Comparison of ENCODE assay signal across 25 cellular contexts in the genomic region with DNA sequence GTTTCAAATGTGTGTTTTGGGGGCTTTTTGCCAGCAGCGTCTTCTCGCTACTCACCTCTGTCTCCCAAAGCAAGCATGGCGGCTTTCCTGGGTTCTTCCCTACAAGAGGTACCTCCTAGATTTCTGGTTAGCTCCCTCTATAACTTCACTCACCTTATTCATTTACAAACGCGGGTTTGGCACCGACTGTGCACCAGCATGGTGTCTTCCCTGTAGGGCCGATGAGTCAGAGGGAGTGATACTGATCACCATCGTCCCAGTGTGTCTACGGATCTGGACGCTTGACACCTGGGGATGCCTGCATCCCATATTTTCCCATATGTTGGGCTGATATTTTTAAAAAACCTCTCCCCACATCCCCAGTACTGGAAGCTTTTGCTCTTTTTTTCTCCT. TPM values are rescaled to one million over a fixed set of nuclear protein-coding genes. Genes with fewer than 3 reads are reported as not detected.
"Had no signal": no experiment of that assay in that cellular context is flagged by ENCODE, and none has a peak within 500 bp of the region (broad histone marks: within the 10 kb centered on the region; RNA-seq: fewer than 3 reads in every experiment).

No MANE protein-coding gene starts in this region.

- ATAC-seq: activated CD8-positive, alpha-beta memory T cell treated with anti-CD3 and anti-CD28 coated beads, Interleukin-2, amount 10 ng/mL, durations not matched to agents 7 days and 5 days; left lobe of liver; natural killer cell treated with Interleukin-12 subunit alpha and Interleukin-12 subunit beta and Interleukin-15 and Interleukin-18, amount 100 ng/mL, for 72 hours had no signal

- H3K36me3 Mint-ChIP-seq: activated CD8-positive, alpha-beta memory T cell treated with anti-CD3 and anti-CD28 coated beads, Interleukin-2, amount 10 ng/mL, durations not matched to agents 7 days and 5 days; activated naive CD8-positive, alpha-beta T cell treated with anti-CD3 and anti-CD28 coated beads, Interleukin-2, amount 10 ng/mL, durations not matched to agents 7 days and 5 days; brain; mesothelial cell of epicardium; natural killer cell treated with Interleukin-12 subunit alpha and Interleukin-12 subunit beta and Interleukin-15 and Interleukin-18, amount 100 ng/mL, for 72 hours had no signal

- H3K27me3 Mint-ChIP-seq: activated B cell treated with CpG ODN at 0.5 μM for 24 hours; activated CD4-positive, alpha-beta memory T cell treated with anti-CD3 and anti-CD28 coated beads, Interleukin-2, amount 10 ng/mL, durations not matched to agents 7 days and 5 days; activated CD8-positive, alpha-beta memory T cell treated with anti-CD3 and anti-CD28 coated beads, Interleukin-2, amount 10 ng/mL, durations not matched to agents 7 days and 5 days had no signal

- DNase-seq: activated B cell treated with CpG ODN at 0.5 μM for 24 hours; activated CD4-positive, alpha-beta memory T cell treated with anti-CD3 and anti-CD28 coated beads, Interleukin-2, amount 10 ng/mL, durations not matched to agents 7 days and 5 days; activated CD4-positive, alpha-beta T cell treated with anti-CD3 and anti-CD28 coated beads for 4 hours; activated CD8-positive, alpha-beta memory T cell treated with anti-CD3 and anti-CD28 coated beads, Interleukin-2, amount 10 ng/mL, durations not matched to agents 7 days and 5 days; activated naive CD4-positive, alpha-beta T cell treated with Interleukin-2 at 50 U/mL for 16 hours; activated naive CD8-positive, alpha-beta T cell treated with anti-CD3 and anti-CD28 coated beads, Interleukin-2, amount 10 ng/mL, durations not matched to agents 7 days and 5 days; colonic mucosa; erythroblast; hypothalamus; kidney; stimulated activated CD4-positive, alpha-beta T cell treated with anti-CD3 and anti-CD28 coated beads, Interleukin-12 subunit alpha, Interleukin-12 subunit beta, amount 100 ng/mL, for 4 hours; stimulated activated CD4-positive, alpha-beta T cell treated with anti-CD3 and anti-CD28 coated beads, Interleukin-1b, Interleukin-23, amount 100 ng/mL, for 48 hours; stimulated activated CD8-positive, alpha-beta memory T cell treated with anti-CD3 and anti-CD28 coated beads, Interleukin-4, amount 100 ng/mL, for 48 hours; stimulated activated naive CD4-positive, alpha-beta T cell; thyroid gland had no signal

- H3K27ac Mint-ChIP-seq: activated B cell treated with CpG ODN at 0.5 μM for 24 hours; activated CD4-positive, alpha-beta memory T cell treated with anti-CD3 and anti-CD28 coated beads, Interleukin-2, amount 10 ng/mL, durations not matched to agents 7 days and 5 days; activated CD8-positive, alpha-beta memory T cell treated with anti-CD3 and anti-CD28 coated beads, Interleukin-2, amount 10 ng/mL, durations not matched to agents 7 days and 5 days; activated naive CD8-positive, alpha-beta T cell treated with anti-CD3 and anti-CD28 coated beads, Interleukin-2, amount 10 ng/mL, durations not matched to agents 7 days and 5 days; activated T-helper 2 cell treated with anti-CD3 and anti-CD28 coated beads, Interferon-gamma antibody, Interleukin-2, Interleukin-4, amounts not matched to agents 10 μg/mL and 5 μg/mL and 100 μg/mL, durations not matched to agents 14 hours and 24 hours and 36 hours; mesothelial cell of epicardium; natural killer cell treated with Interleukin-12 subunit alpha and Interleukin-12 subunit beta and Interleukin-15 and Interleukin-18, amount 100 ng/mL, for 72 hours; T-helper 2 cell treated with Interferon-gamma antibody and Interleukin-4, amounts not matched to agents 5 μg/mL and 100 μg/mL, for 36 hours had no signal

- H3K9me3 Mint-ChIP-seq: activated B cell treated with CpG ODN at 0.5 μM for 24 hours had no signal

- H3K4me3 Mint-ChIP-seq: activated B cell treated with CpG ODN at 0.5 μM for 24 hours; activated CD4-positive, alpha-beta memory T cell treated with anti-CD3 and anti-CD28 coated beads, Interleukin-2, amount 10 ng/mL, durations not matched to agents 7 days and 5 days; activated CD8-positive, alpha-beta memory T cell treated with anti-CD3 and anti-CD28 coated beads, Interleukin-2, amount 10 ng/mL, durations not matched to agents 7 days and 5 days; activated naive CD8-positive, alpha-beta T cell treated with anti-CD3 and anti-CD28 coated beads, Interleukin-2, amount 10 ng/mL, durations not matched to agents 7 days and 5 days; brain; central memory CD8-positive, alpha-beta T cell; mesothelial cell of epicardium; natural killer cell treated with Interleukin-12 subunit alpha and Interleukin-12 subunit beta and Interleukin-15 and Interleukin-18, amount 100 ng/mL, for 72 hours; T-helper 2 cell treated with Interferon-gamma antibody and Interleukin-4, amounts not matched to agents 5 μg/mL and 100 μg/mL, for 36 hours had no signal

- H3K4me1 Mint-ChIP-seq: activated B cell treated with CpG ODN at 0.5 μM for 24 hours; activated CD4-positive, alpha-beta memory T cell treated with anti-CD3 and anti-CD28 coated beads, Interleukin-2, amount 10 ng/mL, durations not matched to agents 7 days and 5 days; activated CD8-positive, alpha-beta memory T cell treated with anti-CD3 and anti-CD28 coated beads, Interleukin-2, amount 10 ng/mL, durations not matched to agents 7 days and 5 days; activated naive CD8-positive, alpha-beta T cell treated with anti-CD3 and anti-CD28 coated beads, Interleukin-2, amount 10 ng/mL, durations not matched to agents 7 days and 5 days; brain; central memory CD8-positive, alpha-beta T cell; mesothelial cell of epicardium had no signal

- H3K36me3 ChIP-seq: colonic mucosa, thyroid gland had no signal

- H3K4me1 ChIP-seq: colonic mucosa, thyroid gland had no signal

- H3K4me3 ChIP-seq: colonic mucosa, lung, thyroid gland had no signal

- H3K27ac ChIP-seq: colonic mucosa, thyroid gland had no signal

- H3K27me3 ChIP-seq: colonic mucosa, thyroid gland had no signal

- H3K9me3 ChIP-seq: colonic mucosa, thyroid gland had no signal

RNA-seq across cellular contexts. Expression of a gene that starts 8.0 kb away (rescaled TPM):
- total RNA-seq: activated B cell treated with CpG ODN at 0.5 μM for 24 hours; activated CD4-positive, alpha-beta memory T cell treated with anti-CD3 and anti-CD28 coated beads, Interleukin-2, amount 10 ng/mL, durations not matched to agents 7 days and 5 days; activated CD8-positive, alpha-beta memory T cell treated with anti-CD3 and anti-CD28 coated beads, Interleukin-2, amount 10 ng/mL, durations not matched to agents 7 days and 5 days; activated naive CD8-positive, alpha-beta T cell treated with anti-CD3 and anti-CD28 coated beads, Interleukin-2, amount 10 ng/mL, durations not matched to agents 7 days and 5 days; activated T-helper 2 cell treated with anti-CD3 and anti-CD28 coated beads, Interferon-gamma antibody, Interleukin-2, Interleukin-4, amounts not matched to agents 10 μg/mL and 5 μg/mL and 100 μg/mL, durations not matched to agents 14 hours and 24 hours and 36 hours; colonic mucosa; frontal cortex; kidney; lung; mesothelial cell of epicardium; natural killer cell treated with Interleukin-12 subunit alpha and Interleukin-12 subunit beta and Interleukin-15 and Interleukin-18, amount 100 ng/mL, for 72 hours; thyroid gland; urinary bladder had no signal
- polyA plus RNA-seq: lung, urinary bladder had no signal

RNA-seq across cellular contexts. Expression of a gene that starts 41.2 kb away (rescaled TPM):
- total RNA-seq: activated CD4-positive, alpha-beta memory T cell treated with anti-CD3 and anti-CD28 coated beads, Interleukin-2, amount 10 ng/mL, durations not matched to agents 7 days and 5 days; activated CD8-positive, alpha-beta memory T cell treated with anti-CD3 and anti-CD28 coated beads, Interleukin-2, amount 10 ng/mL, durations not matched to agents 7 days and 5 days; activated naive CD8-positive, alpha-beta T cell treated with anti-CD3 and anti-CD28 coated beads, Interleukin-2, amount 10 ng/mL, durations not matched to agents 7 days and 5 days; activated T-helper 2 cell treated with anti-CD3 and anti-CD28 coated beads, Interferon-gamma antibody, Interleukin-2, Interleukin-4, amounts not matched to agents 10 μg/mL and 5 μg/mL and 100 μg/mL, durations not matched to agents 14 hours and 24 hours and 36 hours; colonic mucosa; frontal cortex; kidney; left lobe of liver; lung; mesothelial cell of epicardium; natural killer cell treated with Interleukin-12 subunit alpha and Interleukin-12 subunit beta and Interleukin-15 and Interleukin-18, amount 100 ng/mL, for 72 hours; thyroid gland; urinary bladder had no signal
- polyA plus RNA-seq: lung, urinary bladder had no signal

RNA-seq across cellular contexts. Expression of a gene that starts 44.0 kb away (rescaled TPM):
- total RNA-seq: activated B cell treated with CpG ODN at 0.5 μM for 24 hours; activated CD4-positive, alpha-beta memory T cell treated with anti-CD3 and anti-CD28 coated beads, Interleukin-2, amount 10 ng/mL, durations not matched to agents 7 days and 5 days; activated CD8-positive, alpha-beta memory T cell treated with anti-CD3 and anti-CD28 coated beads, Interleukin-2, amount 10 ng/mL, durations not matched to agents 7 days and 5 days; activated naive CD8-positive, alpha-beta T cell treated with anti-CD3 and anti-CD28 coated beads, Interleukin-2, amount 10 ng/mL, durations not matched to agents 7 days and 5 days; activated T-helper 2 cell treated with anti-CD3 and anti-CD28 coated beads, Interferon-gamma antibody, Interleukin-2, Interleukin-4, amounts not matched to agents 10 μg/mL and 5 μg/mL and 100 μg/mL, durations not matched to agents 14 hours and 24 hours and 36 hours; frontal cortex; mesothelial cell of epicardium; natural killer cell treated with Interleukin-12 subunit alpha and Interleukin-12 subunit beta and Interleukin-15 and Interleukin-18, amount 100 ng/mL, for 72 hours; thyroid gland; urinary bladder had no signal
- polyA plus RNA-seq: lung, urinary bladder had no signal
